Comparison of ENCODE assay signal across 21 cellular contexts in genomic region chr11:134358165-134358852, GRCh38. TPM values are rescaled to one million over a fixed set of nuclear protein-coding genes. Genes with fewer than 3 reads are reported as not detected.
"Had no signal": no experiment of that assay in that cellular context is flagged by ENCODE, and none has a peak within 500 bp of the region (broad histone marks: within the 10 kb centered on the region; RNA-seq: fewer than 3 reads in every experiment).

No MANE protein-coding gene starts in this region.

- H3K4me3 ChIP-seq: body of pancreas, cardiac muscle cell, heart right ventricle, right lobe of liver, thoracic aorta had no signal

- H3K4me1 ChIP-seq: right lobe of liver had no signal

- H3K36me3 ChIP-seq: cardiac muscle cell, heart right ventricle, right lobe of liver, thoracic aorta had no signal

- H3K27me3 ChIP-seq: body of pancreas, cardiac muscle cell, right lobe of liver had no signal

- H3K27ac ChIP-seq: body of pancreas, cardiac muscle cell, heart right ventricle, right lobe of liver, thoracic aorta had no signal

- H3K9me3 ChIP-seq: body of pancreas, right lobe of liver, thoracic aorta had no signal

- DNase-seq: activated B cell treated with CpG ODN at 0.5 μM for 24 hours; activated CD4-positive, alpha-beta T cell treated with anti-CD3 and anti-CD28 coated beads for 36 hours; activated CD4-positive, alpha-beta T cell treated with anti-CD3 and anti-CD28 coated beads, Interleukin-2, amount 50 U/mL, for 4 hours; activated gamma-delta T cell; activated naive CD4-positive, alpha-beta T cell treated with anti-CD3 and anti-CD28 coated beads, Interleukin-2, amount 50 U/mL, for 16 hours; activated naive CD8-positive, alpha-beta T cell treated with anti-CD3 and anti-CD28 coated beads, Interleukin-2, amount 50 U/mL, for 24 hours; activated T-cell treated with anti-CD3 and anti-CD28 coated beads, Interleukin-2, amount 50 U/mL, for 72 hours; body of pancreas; effector CD4-positive, alpha-beta T cell; erythroblast; foreskin fibroblast; heart right ventricle; nephron progenitor cell; nucleus accumbens; right lobe of liver; small intestine; T1000 had no signal

RNA-seq across cellular contexts. Expression of gene GLB1L2, which starts 26.5 kb away (rescaled TPM):
- total RNA-seq: myocyte had no signal

RNA-seq across cellular contexts. Expression of gene B3GAT1, which starts 53.7 kb away (rescaled TPM):
- total RNA-seq: activated B cell treated with CpG ODN at 0.5 μM for 24 hours, myocyte had no signal
- polyA plus RNA-seq: cardiac muscle cell, fibroblast of lung had no signal
